Comparison of ENCODE assay signal across 1 cellular context in genomic region chr2:20635698-20636584, GRCh38.
A peak's percentile ranks its signal among the peaks of the same experiment; 100 is the strongest.
TF ChIP-seq lines count a peak whose summit lies in the region.

No MANE protein-coding gene starts in this region.

TF ChIP-seq in HepG2, 621 proteins besides CTCF, POLR2A, EP300 and RAD21 (continued from another document and continues in another):
- TF ChIP-seq RERE (CRISPR knock-in tag; IDR thresholded peaks at IDR 0.05; ENCODE audit: low read depth) = peak; percentile 44; the same call in 1 of the 2 replicates
- peak; percentile 71; the same call in 1 of the 2 replicates for TF ChIP-seq ZIK1 (CRISPR knock-in tag; IDR thresholded peaks at IDR 0.05; ENCODE audit: borderline replicate concordance, low read depth)
- TF ChIP-seq MAF1 (CRISPR knock-in tag; IDR thresholded peaks at IDR 0.05; ENCODE audit: borderline replicate concordance) = no peak
- TF ChIP-seq NFIB (CRISPR knock-in tag; IDR thresholded peaks at IDR 0.05; ENCODE audit: borderline replicate concordance) = no peak
- TF ChIP-seq HOXD1 (CRISPR knock-in tag; IDR thresholded peaks at IDR 0.05) = no peak
- TF ChIP-seq NCOR1 (IDR thresholded peaks at IDR 0.05; ENCODE audit: borderline replicate concordance, low read length) = no peak
- TF ChIP-seq ZNF839 (CRISPR knock-in tag; IDR thresholded peaks at IDR 0.05; ENCODE audit: borderline replicate concordance) = no peak; the same call in 1 of the 2 replicates
- TF ChIP-seq KDM5A (IDR thresholded peaks at IDR 0.05; ENCODE audit: borderline replicate concordance, low read length) = no peak
- no peak for TF ChIP-seq SATB2 (CRISPR knock-in tag; IDR thresholded peaks at IDR 0.05)
- TF ChIP-seq YEATS2 (CRISPR knock-in tag; IDR thresholded peaks at IDR 0.05; ENCODE audit: borderline replicate concordance) = peak; percentile 41; the same call in 1 of the 2 replicates
- no peak for TF ChIP-seq ZNF503 (CRISPR knock-in tag; IDR thresholded peaks at IDR 0.05)
- TF ChIP-seq FOXC1 (CRISPR knock-in tag; IDR thresholded peaks at IDR 0.05; ENCODE audit: borderline replicate concordance) = peak; percentile 80
- no peak for TF ChIP-seq SMARCC2 (IDR thresholded peaks at IDR 0.05)
- TF ChIP-seq ZNF598 (CRISPR knock-in tag; IDR thresholded peaks at IDR 0.05; ENCODE audit: borderline replicate concordance) = peak; percentile 71
- no peak for TF ChIP-seq MTF1 (CRISPR knock-in tag; IDR thresholded peaks at IDR 0.05)
- peak; percentile 80; the same call in 1 of the 2 replicates for TF ChIP-seq ZNF749 (CRISPR knock-in tag; IDR thresholded peaks at IDR 0.05; ENCODE audit: borderline replicate concordance)
- 0 out of 2 replicates have a peak, but pooled peaks have one; percentile 33 for TF ChIP-seq NFYB (CRISPR knock-in tag; IDR thresholded peaks at IDR 0.05)
- TF ChIP-seq ZSCAN20 (CRISPR knock-in tag; IDR thresholded peaks at IDR 0.05; ENCODE audit: borderline replicate concordance) = no peak
- TF ChIP-seq FUBP1 (CRISPR knock-in tag; IDR thresholded peaks at IDR 0.05; ENCODE audit: borderline replicate concordance) = no peak
- peak; percentile 62; the same call in 1 of the 2 replicates for TF ChIP-seq POGK (CRISPR knock-in tag; conservative IDR thresholded peaks at IDR 0.05)
- no peak for TF ChIP-seq ZNF432 (CRISPR knock-in tag; IDR thresholded peaks at IDR 0.05; ENCODE audit: borderline replicate concordance)
- TF ChIP-seq ZNF556 (CRISPR knock-in tag; IDR thresholded peaks at IDR 0.05; ENCODE audit: borderline replicate concordance) = peak; percentile 62; the same call in 1 of the 2 replicates
- TF ChIP-seq ZNF75D (CRISPR knock-in tag; IDR thresholded peaks at IDR 0.05; ENCODE audit: borderline replicate concordance) = 0 out of 2 replicates have a peak, but pooled peaks have one; percentile 78
- peak; percentile 67; the same call in 1 of the 2 replicates for TF ChIP-seq SP4 (CRISPR knock-in tag; IDR thresholded peaks at IDR 0.05)
- no peak for TF ChIP-seq ZEB1 (IDR thresholded peaks at IDR 0.05; ENCODE audit: insufficient replicate concordance, low read depth)
- no peak; the same call in 1 of the 2 replicates for TF ChIP-seq NR1H2 (CRISPR knock-in tag; IDR thresholded peaks at IDR 0.05; ENCODE audit: borderline replicate concordance, low read depth)
- TF ChIP-seq TERF1 (CRISPR knock-in tag; IDR thresholded peaks at IDR 0.05) = no peak
- peak; percentile 89 for TF ChIP-seq CBX1 (IDR thresholded peaks at IDR 0.05; ENCODE audit: low read depth)
- peak; percentile 36; the same call in 1 of the 2 replicates for TF ChIP-seq TFE3 (CRISPR knock-in tag; IDR thresholded peaks at IDR 0.05)
- no peak for TF ChIP-seq U2AF2 (IDR thresholded peaks at IDR 0.05; ENCODE audit: low read depth, low read length)
- peak; percentile 90; the same call in 1 of the 2 replicates for TF ChIP-seq MIXL1 (CRISPR knock-in tag; IDR thresholded peaks at IDR 0.05)
- TF ChIP-seq TSC22D2 (CRISPR knock-in tag; IDR thresholded peaks at IDR 0.05; ENCODE audit: borderline replicate concordance) = peak; percentile 92; the same call in 1 of the 2 replicates
- peak; percentile 76 for TF ChIP-seq GABPB1 (CRISPR knock-in tag; IDR thresholded peaks at IDR 0.05)
- TF ChIP-seq MED13 (CRISPR knock-in tag; IDR thresholded peaks at IDR 0.05) = no peak
- no peak for TF ChIP-seq NR2F1 (CRISPR knock-in tag; IDR thresholded peaks at IDR 0.05)
- TF ChIP-seq THAP9 (CRISPR knock-in tag; IDR thresholded peaks at IDR 0.05; ENCODE audit: borderline replicate concordance) = peak; percentile 82; the same call in 1 of the 2 replicates
- peak; percentile 85 for TF ChIP-seq MEF2D (CRISPR knock-in tag; IDR thresholded peaks at IDR 0.05)
- no peak for TF ChIP-seq ATF7 (IDR thresholded peaks at IDR 0.05)
- 0 out of 2 replicates have a peak, but pooled peaks have one; percentile 46 for TF ChIP-seq ATF7 (CRISPR knock-in tag; IDR thresholded peaks at IDR 0.05)
- peak; percentile 73 for TF ChIP-seq PATZ1 (CRISPR knock-in tag; IDR thresholded peaks at IDR 0.05)
- peak; percentile 70; the same call in 1 of the 2 replicates for TF ChIP-seq AKAP8 (CRISPR knock-in tag; IDR thresholded peaks at IDR 0.05)
- no peak for TF ChIP-seq PAWR (CRISPR knock-in tag; IDR thresholded peaks at IDR 0.05; ENCODE audit: borderline replicate concordance)
